ENCODE assay signal across 9 cellular contexts in genomic region chr22:50403701-50404101, GRCh38.
A peak's percentile ranks its signal among the peaks of the same experiment; 100 is the strongest.
DNase-seq lines count a peak whose midpoint lies in the region; ATAC-seq and TF ChIP-seq lines count a peak whose summit lies in the region.
"Had no signal": no experiment of that assay in that cellular context is flagged by ENCODE, and none has a peak within 500 bp of the region (broad histone marks: within the 10 kb centered on the region; RNA-seq: fewer than 3 reads in every experiment).

No MANE protein-coding gene starts in this region.

- WGBS in adrenal gland, 4 donors = 21 to 34% (median 25%) methylated on average over 8 of the region's 8 CpGs
- 0% methylated on average over 3 of the region's 8 CpGs for WGBS in right lobe of liver (ENCODE audit: insufficient coverage, low coverage, low lambda C conversion rate, missing lambda C conversion rate)
- WGBS in thyroid gland, 2 donors = 31 to 35% methylated on average over 8 of the region's 8 CpGs

- intact Hi-C loops in activated CD8-positive, alpha-beta T cell treated with anti-CD3 and anti-CD28 coated beads for 36 hours (cut with micrococcal nuclease) = no loop called here
- intact Hi-C loops in adrenal gland (cut with DNase I) (no loop called here), right lobe of liver (cut with DNase I) (no loop called here), thyroid gland (cut with DNase I) (no loop called here)

- TF ChIP-seq POLR2A in adrenal gland (IDR thresholded peaks at IDR 0.05) (no peak), right lobe of liver (IDR thresholded peaks at IDR 0.05) (no peak), thyroid gland (IDR thresholded peaks at IDR 0.05) (no peak)

- peaks cover 17% of the 10 kb centered on the region for H3K4me1 Mint-ChIP-seq in activated CD8-positive, alpha-beta T cell treated with anti-CD3 and anti-CD28 coated beads, Interleukin-2, amount 10 ng/mL, durations not matched to agents 7 days and 5 days (ENCODE audit: low read depth)
- H3K4me1 Mint-ChIP-seq in activated CD8-positive, alpha-beta T cell treated with anti-CD3 and anti-CD28 coated beads for 36 hours (ENCODE audit: low read depth) = peaks cover 23% of the 10 kb centered on the region

- H3K9me3 Mint-ChIP-seq in activated CD8-positive, alpha-beta T cell treated with anti-CD3 and anti-CD28 coated beads, Interleukin-2, amount 10 ng/mL, durations not matched to agents 7 days and 5 days (ENCODE audit: insufficient read depth) = no peaks in the 10 kb centered on the region
- H3K9me3 Mint-ChIP-seq in activated CD8-positive, alpha-beta T cell treated with anti-CD3 and anti-CD28 coated beads for 36 hours = no peaks in the 10 kb centered on the region

- peaks cover 6 to 18% of the 10 kb centered on the region in 2 donors for H3K4me1 ChIP-seq in adrenal gland (replicated peaks in 1 of 2)
- peaks cover 7 to 58% (median 33%) of the 10 kb centered on the region in 4 donors for H3K4me1 ChIP-seq in right lobe of liver
- peaks cover 24 to 26% of the 10 kb centered on the region in 2 donors for H3K4me1 ChIP-seq in thyroid gland

- H3K27ac ChIP-seq in adrenal gland (peak overlapping the region in 2 of 5 donors; percentile 60 to 79), right lobe of liver (peak overlapping the region; percentile 17 to 95 (median 86)), thyroid gland (peak overlapping the region; percentile 56 to 76 (median 66))
- H3K27ac ChIP-seq: PC-9 had no signal

- no peak overlapping the region for H3K4me3 Mint-ChIP-seq in activated CD8-positive, alpha-beta T cell treated with anti-CD3 and anti-CD28 coated beads, Interleukin-2, amount 10 ng/mL, durations not matched to agents 7 days and 5 days
- H3K4me3 Mint-ChIP-seq in activated CD8-positive, alpha-beta T cell treated with anti-CD3 and anti-CD28 coated beads for 36 hours = no peak overlapping the region

- peaks cover 40% of the 10 kb centered on the region for H3K36me3 Mint-ChIP-seq in activated CD8-positive, alpha-beta T cell treated with anti-CD3 and anti-CD28 coated beads, Interleukin-2, amount 10 ng/mL, durations not matched to agents 7 days and 5 days (ENCODE audit: low read depth)
- H3K36me3 Mint-ChIP-seq in activated CD8-positive, alpha-beta T cell treated with anti-CD3 and anti-CD28 coated beads for 36 hours (ENCODE audit: low read depth) = peaks cover 8% of the 10 kb centered on the region

- H3K4me3 ChIP-seq in adrenal gland (no peak overlapping the region), right lobe of liver (no peak overlapping the region), thyroid gland (replicated peaks in 1 of 3) (no peak overlapping the region)
- H3K4me3 ChIP-seq: PC-9 had no signal

- no peak for DNase-seq in activated CD8-positive, alpha-beta T cell treated with anti-CD3 and anti-CD28 coated beads, Interleukin-2, amount 10 ng/mL, durations not matched to agents 7 days and 5 days
- DNase-seq in activated CD8-positive, alpha-beta T cell treated with anti-CD3 and anti-CD28 coated beads for 36 hours = no peak
- DNase-seq in adrenal gland (peak; percentile 65 to 81 (median 72)), right lobe of liver (peak; percentile 71 to 82 (median 78)), thyroid gland (peak; percentile 61 to 68)
- DNase-seq: PC-9 had no signal

- H3K9me3 ChIP-seq in adrenal gland (replicated peaks in 1 of 3) = no peaks in the 10 kb centered on the region
- no peaks in the 10 kb centered on the region for H3K9me3 ChIP-seq in right lobe of liver
- H3K9me3 ChIP-seq in thyroid gland = no peaks in the 10 kb centered on the region

- no peaks in the 10 kb centered on the region for H3K27me3 Mint-ChIP-seq in activated CD8-positive, alpha-beta T cell treated with anti-CD3 and anti-CD28 coated beads, Interleukin-2, amount 10 ng/mL, durations not matched to agents 7 days and 5 days (ENCODE audit: low read depth)
- H3K27me3 Mint-ChIP-seq in activated CD8-positive, alpha-beta T cell treated with anti-CD3 and anti-CD28 coated beads for 36 hours = no peaks in the 10 kb centered on the region

- H3K36me3 ChIP-seq in adrenal gland (replicated peaks in 1 of 2) (peaks cover 0 to 23% of the 10 kb centered on the region in 2 donors), right lobe of liver (peaks cover 0 to 22% (median 11%) of the 10 kb centered on the region in 4 donors), thyroid gland (peaks cover 11 to 17% of the 10 kb centered on the region in 2 donors)

- peak overlapping the region; percentile 24 for H3K27ac Mint-ChIP-seq in activated CD8-positive, alpha-beta T cell treated with anti-CD3 and anti-CD28 coated beads, Interleukin-2, amount 10 ng/mL, durations not matched to agents 7 days and 5 days
- no peak overlapping the region for H3K27ac Mint-ChIP-seq in activated CD8-positive, alpha-beta T cell treated with anti-CD3 and anti-CD28 coated beads for 36 hours

- POLR2A ChIA-PET in activated CD8-positive, alpha-beta T cell treated with anti-CD3 and anti-CD28 coated beads, Interleukin-2, amount 10 ng/mL, durations not matched to agents 7 days and 5 days (lab: Charles Lee) = no interaction called here
- POLR2A ChIA-PET in activated CD8-positive, alpha-beta T cell treated with anti-CD3 and anti-CD28 coated beads for 36 hours (lab: Charles Lee) = no interaction called here

- H3K27me3 ChIP-seq in adrenal gland = no peaks in the 10 kb centered on the region
- H3K27me3 ChIP-seq in right lobe of liver = no peaks in the 10 kb centered on the region
- no peaks in the 10 kb centered on the region for H3K27me3 ChIP-seq in thyroid gland

- TF ChIP-seq CTCF in activated CD8-positive, alpha-beta T cell treated with anti-CD3 and anti-CD28 coated beads for 36 hours (IDR thresholded peaks at IDR 0.05) = no peak
- no peak for TF ChIP-seq CTCF in adrenal gland (IDR thresholded peaks at IDR 0.05)
- no peak for TF ChIP-seq CTCF in right lobe of liver (IDR thresholded peaks at IDR 0.05)
- TF ChIP-seq CTCF in thyroid gland (IDR thresholded peaks at IDR 0.05) = no peak

- no peak for ATAC-seq in activated CD8-positive, alpha-beta T cell treated with anti-CD3 and anti-CD28 coated beads, Interleukin-2, amount 10 ng/mL, durations not matched to agents 7 days and 5 days
- no peak for ATAC-seq in activated CD8-positive, alpha-beta T cell treated with anti-CD3 and anti-CD28 coated beads for 36 hours
- ATAC-seq in right lobe of liver (peak; percentile 51 to 72 (median 61)), HG02938 (IDR thresholded peaks at IDR 0.05; ENCODE audit: unreplicated experiment) (no peak), GM19328 (IDR thresholded peaks at IDR 0.05; ENCODE audit: unreplicated experiment) (no peak), HG03159 (IDR thresholded peaks at IDR 0.05; ENCODE audit: unreplicated experiment) (no peak)

- CTCF ChIA-PET in activated CD8-positive, alpha-beta T cell treated with anti-CD3 and anti-CD28 coated beads, Interleukin-2, amount 10 ng/mL, durations not matched to agents 7 days and 5 days (lab: Charles Lee) = no interaction called here
- CTCF ChIA-PET in activated CD8-positive, alpha-beta T cell treated with anti-CD3 and anti-CD28 coated beads for 36 hours (lab: Charles Lee) = no interaction called here

Comparison
In these comparisons a context has a peak if more than half of its experiments do, and no peak if none do; other contexts are left out.
1. ATAC-seq: peak in right lobe of liver (4 of 4); none in activated CD8-positive, alpha-beta T cell treated with anti-CD3 and anti-CD28 coated beads, Interleukin-2, amount 10 ng/mL, durations not matched to agents 7 days and 5 days (single experiment), activated CD8-positive, alpha-beta T cell treated with anti-CD3 and anti-CD28 coated beads for 36 hours (single experiment), HG02938 (single experiment), GM19328 (single experiment) and HG03159 (single experiment).
2. DNase-seq: peak in adrenal gland (7 of 7), right lobe of liver (3 of 3) and thyroid gland (2 of 2); none in activated CD8-positive, alpha-beta T cell treated with anti-CD3 and anti-CD28 coated beads, Interleukin-2, amount 10 ng/mL, durations not matched to agents 7 days and 5 days (single experiment) and activated CD8-positive, alpha-beta T cell treated with anti-CD3 and anti-CD28 coated beads for 36 hours (single experiment).